ENCODE assay signal across 17 cellular contexts in the genomic region with DNA sequence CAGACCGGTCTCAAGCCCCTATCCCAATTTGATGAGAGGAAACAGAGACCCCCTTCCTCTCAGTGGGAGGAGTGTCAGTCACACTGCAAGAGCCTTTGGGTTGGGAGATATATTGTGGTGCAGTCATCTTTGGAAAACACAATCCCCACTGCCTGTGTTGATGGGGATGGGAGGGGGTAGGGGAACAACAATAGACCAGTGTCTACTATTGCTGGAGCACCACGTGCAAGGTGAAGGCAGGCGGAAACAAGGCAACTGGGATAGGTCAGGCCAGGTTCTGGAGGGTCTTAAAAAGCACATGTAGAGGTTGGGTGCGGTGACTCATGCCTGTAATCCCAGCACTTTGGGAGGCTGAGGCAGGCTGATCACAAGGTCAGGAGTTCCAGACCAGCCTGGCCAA.
"Had no signal": no experiment of that assay in that cellular context is flagged by ENCODE, and none has a peak within 500 bp of the region (broad histone marks: within the 10 kb centered on the region; RNA-seq: fewer than 3 reads in every experiment).

No MANE protein-coding gene starts in this region.

- H3K27ac ChIP-seq: brain microvascular endothelial cell, vagina had no signal

- H3K27me3 Mint-ChIP-seq: activated naive CD8-positive, alpha-beta T cell treated with anti-CD3 and anti-CD28 coated beads for 36 hours; progenitor cell of endocrine pancreas had no signal

- FAIRE-seq: endothelial cell of umbilical vein had no signal

- H3K4me1 Mint-ChIP-seq: activated naive CD8-positive, alpha-beta T cell treated with anti-CD3 and anti-CD28 coated beads for 36 hours had no signal

- H3K36me3 ChIP-seq: brain microvascular endothelial cell, esophagus muscularis mucosa, gastroesophageal sphincter, heart right ventricle, vagina had no signal

- ATAC-seq: gastroesophageal sphincter; heart right ventricle; natural killer cell; stimulated activated naive CD8-positive, alpha-beta T cell treated with anti-CD3 and anti-CD28 coated beads, Interleukin-15, Interleukin-2, amounts not matched to agents 100 U/mL and 50 U/mL, for 24 hours had no signal

- H3K4me3 Mint-ChIP-seq: activated naive CD8-positive, alpha-beta T cell treated with anti-CD3 and anti-CD28 coated beads for 36 hours; immature natural killer cell; natural killer cell had no signal

- H3K27me3 ChIP-seq: brain microvascular endothelial cell, esophagus muscularis mucosa, gastroesophageal sphincter, heart right ventricle, vagina had no signal

- H3K9me3 Mint-ChIP-seq: activated naive CD8-positive, alpha-beta T cell treated with anti-CD3 and anti-CD28 coated beads for 36 hours; natural killer cell had no signal

- H3K4me3 ChIP-seq: esophagus muscularis mucosa, gastroesophageal sphincter, heart right ventricle, vagina had no signal

- H3K9me3 ChIP-seq: esophagus muscularis mucosa, gastroesophageal sphincter, vagina had no signal

- DNase-seq: activated CD4-positive, alpha-beta T cell treated with anti-CD3 and anti-CD28 coated beads, Interleukin-2, amount 50 U/mL, for 4 hours; activated naive CD8-positive, alpha-beta T cell treated with anti-CD3 and anti-CD28 coated beads for 36 hours; amniotic stem cell; brain microvascular endothelial cell; cortex of kidney; effector CD8-positive, alpha-beta T cell; heart right ventricle; immature natural killer cell; mesendoderm; natural killer cell; stimulated activated naive CD8-positive, alpha-beta T cell treated with anti-CD3 and anti-CD28 coated beads, Interleukin-15, Interleukin-2, amounts not matched to agents 100 U/mL and 50 U/mL, for 24 hours; trophoblast cell had no signal

- H3K36me3 Mint-ChIP-seq: natural killer cell had no signal
